Comparison of ENCODE assay signal across 26 cellular contexts in genomic region chr5:119250946-119251901, GRCh38.
DNase-seq lines count a peak whose midpoint lies in the region; ATAC-seq and TF ChIP-seq lines count a peak whose summit lies in the region.
"Had no signal": no experiment of that assay in that cellular context is flagged by ENCODE, and none has a peak within 500 bp of the region (broad histone marks: within the 10 kb centered on the region; RNA-seq: fewer than 3 reads in every experiment).

No MANE protein-coding gene starts in this region.

- H3K27me3 Mint-ChIP-seq in activated T-cell treated with anti-CD3 and anti-CD28 coated beads, Interleukin-2, amount 50 U/mL, for 4 hours (ENCODE audit: low read depth) = no peaks in the 10 kb centered on the region
- H3K27me3 Mint-ChIP-seq in stimulated activated naive CD8-positive, alpha-beta T cell treated with anti-CD3 and anti-CD28 coated beads, Interleukin-15, Interleukin-2, amounts not matched to agents 100 ng/mL and 50 ng/mL, for 24 hours = no peaks in the 10 kb centered on the region
- H3K27me3 Mint-ChIP-seq: B cell had no signal

- H3K4me1 Mint-ChIP-seq in activated T-cell treated with anti-CD3 and anti-CD28 coated beads, Interleukin-2, amount 50 U/mL, for 4 hours (ENCODE audit: low read depth) = peaks cover 6% of the 10 kb centered on the region
- H3K4me1 Mint-ChIP-seq in stimulated activated naive CD8-positive, alpha-beta T cell treated with anti-CD3 and anti-CD28 coated beads, Interleukin-15, Interleukin-2, amounts not matched to agents 100 ng/mL and 50 ng/mL, for 24 hours (ENCODE audit: low read depth) = peaks cover 28% of the 10 kb centered on the region

- H3K4me3 ChIP-seq in epithelial cell of esophagus (ENCODE audit: low read length) = no peak overlapping the region
- H3K4me3 ChIP-seq: adrenal gland, gastrocnemius medialis, hepatocyte, psoas muscle, SJCRH30, uterus had no signal

- DNase-seq in activated T-cell treated with anti-CD3 and anti-CD28 coated beads, Interleukin-2, amount 50 U/mL, for 4 hours = no peak
- no peak for DNase-seq in activated T-cell treated with anti-CD3 and anti-CD28 coated beads for 4 hours
- DNase-seq in NCI-H69 (lab: John Stamatoyannopoulos, UW) = peak; percentile 66
- peak; percentile 21 for DNase-seq in epithelial cell of esophagus (ENCODE audit: low read depth)
- DNase-seq in glomerular visceral epithelial cell (ENCODE audit: extremely low spot score) = no peak
- no peak for DNase-seq in HuH-7.5 (ENCODE audit: low spot score)
- no peak for DNase-seq in NCI-H128 (lab: John Stamatoyannopoulos, UW; ENCODE audit: unreplicated experiment)
- DNase-seq: activated CD4-positive, alpha-beta T cell treated with anti-CD3 and anti-CD28 coated beads, Interleukin-2, amount 50 U/mL, for 1 hour; activated CD8-positive, alpha-beta memory T cell treated with anti-CD3 and anti-CD28 coated beads, Interleukin-2, amount 50 U/mL, for 4 hours; activated effector memory CD4-positive, alpha-beta T cell treated with anti-CD3 and anti-CD28 coated beads, Interleukin-2, amount 50 U/mL, for 16 hours; adrenal gland; erythroblast; gastrocnemius medialis; H9; left colon; NCI-H1436; NCI-H446; psoas muscle; SJCRH30; stimulated activated naive CD4-positive, alpha-beta T cell treated with Interleukin-2 at 50 U/mL for 16 hours; T1000; uterus had no signal

- H3K27ac Mint-ChIP-seq in stimulated activated naive CD8-positive, alpha-beta T cell treated with anti-CD3 and anti-CD28 coated beads, Interleukin-15, Interleukin-2, amounts not matched to agents 100 ng/mL and 50 ng/mL, for 24 hours = peak overlapping the region; percentile 63
- H3K27ac Mint-ChIP-seq: B cell, H9, WTC11 had no signal

- peaks cover 16% of the 10 kb centered on the region for H3K36me3 Mint-ChIP-seq in activated T-cell treated with anti-CD3 and anti-CD28 coated beads, Interleukin-2, amount 50 U/mL, for 4 hours (ENCODE audit: insufficient read depth)
- peaks cover 29% of the 10 kb centered on the region for H3K36me3 Mint-ChIP-seq in stimulated activated naive CD8-positive, alpha-beta T cell treated with anti-CD3 and anti-CD28 coated beads, Interleukin-15, Interleukin-2, amounts not matched to agents 100 ng/mL and 50 ng/mL, for 24 hours (ENCODE audit: low read depth)

- peak; percentile 32 to 46 for ATAC-seq in activated T-cell treated with anti-CD3 and anti-CD28 coated beads, Interleukin-2, amount 50 U/mL, for 4 hours
- ATAC-seq: gastrocnemius medialis, left colon, psoas muscle, WTC11 had no signal

- H3K4me3 Mint-ChIP-seq in activated T-cell treated with anti-CD3 and anti-CD28 coated beads, Interleukin-2, amount 50 U/mL, for 4 hours = no peak overlapping the region
- H3K4me3 Mint-ChIP-seq in stimulated activated naive CD8-positive, alpha-beta T cell treated with anti-CD3 and anti-CD28 coated beads, Interleukin-15, Interleukin-2, amounts not matched to agents 100 ng/mL and 50 ng/mL, for 24 hours = no peak overlapping the region
- H3K4me3 Mint-ChIP-seq: B cell, H9, WTC11 had no signal

- TF ChIP-seq CTCF in epithelial cell of esophagus (IDR thresholded peaks at IDR 0.05; ENCODE audit: insufficient read depth, low read depth, low read length, missing control alignments) = no peak

- peaks cover 12% of the 10 kb centered on the region for H3K9me3 Mint-ChIP-seq in activated T-cell treated with anti-CD3 and anti-CD28 coated beads, Interleukin-2, amount 50 U/mL, for 4 hours
- H3K9me3 Mint-ChIP-seq in stimulated activated naive CD8-positive, alpha-beta T cell treated with anti-CD3 and anti-CD28 coated beads, Interleukin-15, Interleukin-2, amounts not matched to agents 100 ng/mL and 50 ng/mL, for 24 hours = peaks cover 16% of the 10 kb centered on the region

Comparison
In these comparisons a context has a peak if more than half of its experiments do, and no peak if none do; other contexts are left out.
1. DNase-seq: peak in NCI-H69 (single experiment) and epithelial cell of esophagus (single experiment); none in activated T-cell treated with anti-CD3 and anti-CD28 coated beads, Interleukin-2, amount 50 U/mL, for 4 hours (single experiment), activated T-cell treated with anti-CD3 and anti-CD28 coated beads for 4 hours (single experiment), glomerular visceral epithelial cell (single experiment), HuH-7.5 (single experiment) and NCI-H128 (single experiment).